In the genomic region with DNA sequence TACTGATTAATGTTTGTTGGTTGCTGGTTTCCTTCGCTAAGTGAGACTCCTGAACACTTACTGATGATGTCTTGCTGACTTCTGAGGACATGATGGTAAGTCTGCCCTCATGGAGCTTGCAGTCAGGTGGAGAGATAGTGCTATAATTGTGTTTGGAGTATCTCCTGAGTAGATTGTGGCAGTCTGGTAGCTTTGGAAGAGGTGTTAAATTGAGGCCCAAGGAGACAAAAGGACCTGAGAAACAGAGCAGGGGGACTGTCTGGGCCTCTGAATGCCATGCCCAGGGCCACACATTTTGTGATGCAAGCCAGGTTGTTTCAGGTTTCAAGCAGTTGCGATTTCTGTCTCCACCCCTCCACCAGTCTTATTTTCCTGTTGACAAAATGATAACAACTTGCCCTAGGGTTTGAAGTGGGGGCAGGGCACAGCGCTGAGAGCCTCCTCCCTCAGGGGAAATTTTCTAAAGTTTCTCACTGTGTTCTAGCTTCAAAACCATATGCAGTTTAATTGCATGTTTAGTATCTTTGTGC, we compare ENCODE assay signal across 1 cellular context.
TF ChIP-seq lines count a peak whose summit lies in the region.

No MANE protein-coding gene starts in this region.

TF ChIP-seq in GM12878, 131 proteins besides CTCF, POLR2A, EP300 and RAD21 (continued from another document and continues in another):
- TF ChIP-seq, protein P1, sequence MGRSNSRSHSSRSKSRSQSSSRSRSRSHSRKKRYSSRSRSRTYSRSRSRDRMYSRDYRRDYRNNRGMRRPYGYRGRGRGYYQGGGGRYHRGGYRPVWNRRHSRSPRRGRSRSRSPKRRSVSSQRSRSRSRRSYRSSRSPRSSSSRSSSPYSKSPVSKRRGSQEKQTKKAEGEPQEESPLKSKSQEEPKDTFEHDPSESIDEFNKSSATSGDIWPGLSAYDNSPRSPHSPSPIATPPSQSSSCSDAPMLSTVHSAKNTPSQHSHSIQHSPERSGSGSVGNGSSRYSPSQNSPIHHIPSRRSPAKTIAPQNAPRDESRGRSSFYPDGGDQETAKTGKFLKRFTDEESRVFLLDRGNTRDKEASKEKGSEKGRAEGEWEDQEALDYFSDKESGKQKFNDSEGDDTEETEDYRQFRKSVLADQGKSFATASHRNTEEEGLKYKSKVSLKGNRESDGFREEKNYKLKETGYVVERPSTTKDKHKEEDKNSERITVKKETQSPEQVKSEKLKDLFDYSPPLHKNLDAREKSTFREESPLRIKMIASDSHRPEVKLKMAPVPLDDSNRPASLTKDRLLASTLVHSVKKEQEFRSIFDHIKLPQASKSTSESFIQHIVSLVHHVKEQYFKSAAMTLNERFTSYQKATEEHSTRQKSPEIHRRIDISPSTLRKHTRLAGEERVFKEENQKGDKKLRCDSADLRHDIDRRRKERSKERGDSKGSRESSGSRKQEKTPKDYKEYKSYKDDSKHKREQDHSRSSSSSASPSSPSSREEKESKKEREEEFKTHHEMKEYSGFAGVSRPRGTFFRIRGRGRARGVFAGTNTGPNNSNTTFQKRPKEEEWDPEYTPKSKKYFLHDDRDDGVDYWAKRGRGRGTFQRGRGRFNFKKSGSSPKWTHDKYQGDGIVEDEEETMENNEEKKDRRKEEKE (IDR thresholded peaks at IDR 0.05): no peak
- TF ChIP-seq SMARCA5 (IDR thresholded peaks at IDR 0.05) (no peak), RELA (IDR thresholded peaks at IDR 0.05; ENCODE audit: borderline replicate concordance, partially characterized antibody) (no peak), EED (IDR thresholded peaks at IDR 0.05; ENCODE audit: low read depth) (peak; percentile 62), IRF4 (IDR thresholded peaks at IDR 0.05; ENCODE audit: low read depth, low read length) (0 out of 2 replicates have a peak, but pooled peaks have one; percentile 6), HDGF (IDR thresholded peaks at IDR 0.05) (no peak), POU2F2 (IDR thresholded peaks at IDR 0.05; ENCODE audit: borderline replicate concordance, low read depth, low read length) (0 out of 3 replicates have a peak, but pooled peaks have one; percentile 17), IKZF2 (IDR thresholded peaks at IDR 0.05) (peak; percentile 30 to 45), YY1 (IDR thresholded peaks at IDR 0.05; ENCODE audit: low read depth, low read length) (0 out of 2 replicates have a peak, but pooled peaks have one; percentile 11), YBX1 (IDR thresholded peaks at IDR 0.05) (no peak), MTA2 (IDR thresholded peaks at IDR 0.05; ENCODE audit: low read depth) (peak; percentile 49; the same call in 1 of the 2 replicates), TAF1 (IDR thresholded peaks at IDR 0.05; ENCODE audit: borderline replicate concordance, low read depth, low read length) (0 out of 2 replicates have a peak, but pooled peaks have one; percentile 39), MEF2A (IDR thresholded peaks at IDR 0.05; ENCODE audit: insufficient read depth, low read depth, low read length) (0 out of 2 replicates have a peak, but pooled peaks have one; percentile 5), NR2F1 (conservative IDR thresholded peaks at IDR 0.05) (no peak), SMC3 (IDR thresholded peaks at IDR 0.05; ENCODE audit: borderline replicate concordance, low read length) (0 out of 2 replicates have a peak, but pooled peaks have one; percentile 19), GATAD2B (conservative IDR thresholded peaks at IDR 0.05; ENCODE audit: low read depth) (peak; percentile 37; the same call in 1 of the 2 replicates), CBFB (IDR thresholded peaks at IDR 0.05; ENCODE audit: low read depth) (peak; percentile 53; the same call in 1 of the 2 replicates), NBN (IDR thresholded peaks at IDR 0.05) (0 out of 2 replicates have a peak, but pooled peaks have one; percentile 39), ATF7 (IDR thresholded peaks at IDR 0.05; ENCODE audit: low read depth) (0 out of 2 replicates have a peak, but pooled peaks have one; percentile 29), CEBPB (IDR thresholded peaks at IDR 0.05; ENCODE audit: borderline replicate concordance in 1 of 2, low read depth in 2 of 2, low read length in 2 of 2) (no peak), PAX5 (IDR thresholded peaks at IDR 0.05; ENCODE audit: borderline replicate concordance, low read depth, low read length) (0 out of 2 replicates have a peak, but pooled peaks have one; percentile 33), CHD2 (IDR thresholded peaks at IDR 0.05; ENCODE audit: borderline replicate concordance, low read depth, low read length) (peak; percentile 58; the same call in 1 of the 2 replicates)
- TF ChIP-seq, protein P2, sequence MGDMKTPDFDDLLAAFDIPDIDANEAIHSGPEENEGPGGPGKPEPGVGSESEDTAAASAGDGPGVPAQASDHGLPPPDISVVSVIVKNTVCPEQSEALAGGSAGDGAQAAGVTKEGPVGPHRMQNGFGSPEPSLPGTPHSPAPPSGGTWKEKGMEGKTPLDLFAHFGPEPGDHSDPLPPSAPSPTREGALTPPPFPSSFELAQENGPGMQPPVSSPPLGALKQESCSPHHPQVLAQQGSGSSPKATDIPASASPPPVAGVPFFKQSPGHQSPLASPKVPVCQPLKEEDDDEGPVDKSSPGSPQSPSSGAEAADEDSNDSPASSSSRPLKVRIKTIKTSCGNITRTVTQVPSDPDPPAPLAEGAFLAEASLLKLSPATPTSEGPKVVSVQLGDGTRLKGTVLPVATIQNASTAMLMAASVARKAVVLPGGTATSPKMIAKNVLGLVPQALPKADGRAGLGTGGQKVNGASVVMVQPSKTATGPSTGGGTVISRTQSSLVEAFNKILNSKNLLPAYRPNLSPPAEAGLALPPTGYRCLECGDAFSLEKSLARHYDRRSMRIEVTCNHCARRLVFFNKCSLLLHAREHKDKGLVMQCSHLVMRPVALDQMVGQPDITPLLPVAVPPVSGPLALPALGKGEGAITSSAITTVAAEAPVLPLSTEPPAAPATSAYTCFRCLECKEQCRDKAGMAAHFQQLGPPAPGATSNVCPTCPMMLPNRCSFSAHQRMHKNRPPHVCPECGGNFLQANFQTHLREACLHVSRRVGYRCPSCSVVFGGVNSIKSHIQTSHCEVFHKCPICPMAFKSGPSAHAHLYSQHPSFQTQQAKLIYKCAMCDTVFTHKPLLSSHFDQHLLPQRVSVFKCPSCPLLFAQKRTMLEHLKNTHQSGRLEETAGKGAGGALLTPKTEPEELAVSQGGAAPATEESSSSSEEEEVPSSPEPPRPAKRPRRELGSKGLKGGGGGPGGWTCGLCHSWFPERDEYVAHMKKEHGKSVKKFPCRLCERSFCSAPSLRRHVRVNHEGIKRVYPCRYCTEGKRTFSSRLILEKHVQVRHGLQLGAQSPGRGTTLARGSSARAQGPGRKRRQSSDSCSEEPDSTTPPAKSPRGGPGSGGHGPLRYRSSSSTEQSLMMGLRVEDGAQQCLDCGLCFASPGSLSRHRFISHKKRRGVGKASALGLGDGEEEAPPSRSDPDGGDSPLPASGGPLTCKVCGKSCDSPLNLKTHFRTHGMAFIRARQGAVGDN (IDR thresholded peaks at IDR 0.05): peak; percentile 81
- TF ChIP-seq, protein P3, sequence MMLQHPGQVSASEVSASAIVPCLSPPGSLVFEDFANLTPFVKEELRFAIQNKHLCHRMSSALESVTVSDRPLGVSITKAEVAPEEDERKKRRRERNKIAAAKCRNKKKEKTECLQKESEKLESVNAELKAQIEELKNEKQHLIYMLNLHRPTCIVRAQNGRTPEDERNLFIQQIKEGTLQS (IDR thresholded peaks at IDR 0.05; ENCODE audit: borderline replicate concordance, extremely low read depth, low read depth, low read length): no peak
- TF ChIP-seq, protein P4, sequence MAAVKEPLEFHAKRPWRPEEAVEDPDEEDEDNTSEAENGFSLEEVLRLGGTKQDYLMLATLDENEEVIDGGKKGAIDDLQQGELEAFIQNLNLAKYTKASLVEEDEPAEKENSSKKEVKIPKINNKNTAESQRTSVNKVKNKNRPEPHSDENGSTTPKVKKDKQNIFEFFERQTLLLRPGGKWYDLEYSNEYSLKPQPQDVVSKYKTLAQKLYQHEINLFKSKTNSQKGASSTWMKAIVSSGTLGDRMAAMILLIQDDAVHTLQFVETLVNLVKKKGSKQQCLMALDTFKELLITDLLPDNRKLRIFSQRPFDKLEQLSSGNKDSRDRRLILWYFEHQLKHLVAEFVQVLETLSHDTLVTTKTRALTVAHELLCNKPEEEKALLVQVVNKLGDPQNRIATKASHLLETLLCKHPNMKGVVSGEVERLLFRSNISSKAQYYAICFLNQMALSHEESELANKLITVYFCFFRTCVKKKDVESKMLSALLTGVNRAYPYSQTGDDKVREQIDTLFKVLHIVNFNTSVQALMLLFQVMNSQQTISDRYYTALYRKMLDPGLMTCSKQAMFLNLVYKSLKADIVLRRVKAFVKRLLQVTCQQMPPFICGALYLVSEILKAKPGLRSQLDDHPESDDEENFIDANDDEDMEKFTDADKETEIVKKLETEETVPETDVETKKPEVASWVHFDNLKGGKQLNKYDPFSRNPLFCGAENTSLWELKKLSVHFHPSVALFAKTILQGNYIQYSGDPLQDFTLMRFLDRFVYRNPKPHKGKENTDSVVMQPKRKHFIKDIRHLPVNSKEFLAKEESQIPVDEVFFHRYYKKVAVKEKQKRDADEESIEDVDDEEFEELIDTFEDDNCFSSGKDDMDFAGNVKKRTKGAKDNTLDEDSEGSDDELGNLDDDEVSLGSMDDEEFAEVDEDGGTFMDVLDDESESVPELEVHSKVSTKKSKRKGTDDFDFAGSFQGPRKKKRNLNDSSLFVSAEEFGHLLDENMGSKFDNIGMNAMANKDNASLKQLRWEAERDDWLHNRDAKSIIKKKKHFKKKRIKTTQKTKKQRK (IDR thresholded peaks at IDR 0.05; ENCODE audit: low read depth, low read length): no peak
- TF ChIP-seq, protein P5, sequence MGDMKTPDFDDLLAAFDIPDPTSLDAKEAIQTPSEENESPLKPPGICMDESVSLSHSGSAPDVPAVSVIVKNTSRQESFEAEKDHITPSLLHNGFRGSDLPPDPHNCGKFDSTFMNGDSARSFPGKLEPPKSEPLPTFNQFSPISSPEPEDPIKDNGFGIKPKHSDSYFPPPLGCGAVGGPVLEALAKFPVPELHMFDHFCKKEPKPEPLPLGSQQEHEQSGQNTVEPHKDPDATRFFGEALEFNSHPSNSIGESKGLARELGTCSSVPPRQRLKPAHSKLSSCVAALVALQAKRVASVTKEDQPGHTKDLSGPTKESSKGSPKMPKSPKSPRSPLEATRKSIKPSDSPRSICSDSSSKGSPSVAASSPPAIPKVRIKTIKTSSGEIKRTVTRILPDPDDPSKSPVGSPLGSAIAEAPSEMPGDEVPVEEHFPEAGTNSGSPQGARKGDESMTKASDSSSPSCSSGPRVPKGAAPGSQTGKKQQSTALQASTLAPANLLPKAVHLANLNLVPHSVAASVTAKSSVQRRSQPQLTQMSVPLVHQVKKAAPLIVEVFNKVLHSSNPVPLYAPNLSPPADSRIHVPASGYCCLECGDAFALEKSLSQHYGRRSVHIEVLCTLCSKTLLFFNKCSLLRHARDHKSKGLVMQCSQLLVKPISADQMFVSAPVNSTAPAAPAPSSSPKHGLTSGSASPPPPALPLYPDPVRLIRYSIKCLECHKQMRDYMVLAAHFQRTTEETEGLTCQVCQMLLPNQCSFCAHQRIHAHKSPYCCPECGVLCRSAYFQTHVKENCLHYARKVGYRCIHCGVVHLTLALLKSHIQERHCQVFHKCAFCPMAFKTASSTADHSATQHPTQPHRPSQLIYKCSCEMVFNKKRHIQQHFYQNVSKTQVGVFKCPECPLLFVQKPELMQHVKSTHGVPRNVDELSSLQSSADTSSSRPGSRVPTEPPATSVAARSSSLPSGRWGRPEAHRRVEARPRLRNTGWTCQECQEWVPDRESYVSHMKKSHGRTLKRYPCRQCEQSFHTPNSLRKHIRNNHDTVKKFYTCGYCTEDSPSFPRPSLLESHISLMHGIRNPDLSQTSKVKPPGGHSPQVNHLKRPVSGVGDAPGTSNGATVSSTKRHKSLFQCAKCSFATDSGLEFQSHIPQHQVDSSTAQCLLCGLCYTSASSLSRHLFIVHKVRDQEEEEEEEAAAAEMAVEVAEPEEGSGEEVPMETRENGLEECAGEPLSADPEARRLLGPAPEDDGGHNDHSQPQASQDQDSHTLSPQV (IDR thresholded peaks at IDR 0.05): peak; percentile 16; the same call in 1 of the 2 replicates
- TF ChIP-seq, protein P6, sequence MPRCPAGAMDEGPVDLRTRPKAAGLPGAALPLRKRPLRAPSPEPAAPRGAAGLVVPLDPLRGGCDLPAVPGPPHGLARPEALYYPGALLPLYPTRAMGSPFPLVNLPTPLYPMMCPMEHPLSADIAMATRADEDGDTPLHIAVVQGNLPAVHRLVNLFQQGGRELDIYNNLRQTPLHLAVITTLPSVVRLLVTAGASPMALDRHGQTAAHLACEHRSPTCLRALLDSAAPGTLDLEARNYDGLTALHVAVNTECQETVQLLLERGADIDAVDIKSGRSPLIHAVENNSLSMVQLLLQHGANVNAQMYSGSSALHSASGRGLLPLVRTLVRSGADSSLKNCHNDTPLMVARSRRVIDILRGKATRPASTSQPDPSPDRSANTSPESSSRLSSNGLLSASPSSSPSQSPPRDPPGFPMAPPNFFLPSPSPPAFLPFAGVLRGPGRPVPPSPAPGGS (IDR thresholded peaks at IDR 0.05; ENCODE audit: borderline replicate concordance, insufficient read depth, low read depth, low read length, poor library complexity, severe bottlenecking): peak; percentile 72
- TF ChIP-seq, protein P7, sequence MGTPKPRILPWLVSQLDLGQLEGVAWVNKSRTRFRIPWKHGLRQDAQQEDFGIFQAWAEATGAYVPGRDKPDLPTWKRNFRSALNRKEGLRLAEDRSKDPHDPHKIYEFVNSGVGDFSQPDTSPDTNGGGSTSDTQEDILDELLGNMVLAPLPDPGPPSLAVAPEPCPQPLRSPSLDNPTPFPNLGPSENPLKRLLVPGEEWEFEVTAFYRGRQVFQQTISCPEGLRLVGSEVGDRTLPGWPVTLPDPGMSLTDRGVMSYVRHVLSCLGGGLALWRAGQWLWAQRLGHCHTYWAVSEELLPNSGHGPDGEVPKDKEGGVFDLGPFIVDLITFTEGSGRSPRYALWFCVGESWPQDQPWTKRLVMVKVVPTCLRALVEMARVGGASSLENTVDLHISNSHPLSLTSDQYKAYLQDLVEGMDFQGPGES (IDR thresholded peaks at IDR 0.05): no peak
- TF ChIP-seq, protein P8, sequence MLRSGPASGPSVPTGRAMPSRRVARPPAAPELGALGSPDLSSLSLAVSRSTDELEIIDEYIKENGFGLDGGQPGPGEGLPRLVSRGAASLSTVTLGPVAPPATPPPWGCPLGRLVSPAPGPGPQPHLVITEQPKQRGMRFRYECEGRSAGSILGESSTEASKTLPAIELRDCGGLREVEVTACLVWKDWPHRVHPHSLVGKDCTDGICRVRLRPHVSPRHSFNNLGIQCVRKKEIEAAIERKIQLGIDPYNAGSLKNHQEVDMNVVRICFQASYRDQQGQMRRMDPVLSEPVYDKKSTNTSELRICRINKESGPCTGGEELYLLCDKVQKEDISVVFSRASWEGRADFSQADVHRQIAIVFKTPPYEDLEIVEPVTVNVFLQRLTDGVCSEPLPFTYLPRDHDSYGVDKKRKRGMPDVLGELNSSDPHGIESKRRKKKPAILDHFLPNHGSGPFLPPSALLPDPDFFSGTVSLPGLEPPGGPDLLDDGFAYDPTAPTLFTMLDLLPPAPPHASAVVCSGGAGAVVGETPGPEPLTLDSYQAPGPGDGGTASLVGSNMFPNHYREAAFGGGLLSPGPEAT (IDR thresholded peaks at IDR 0.05; ENCODE audit: low read depth): peak; percentile 26; the same call in 1 of the 2 replicates
